In genomic region chr1:182086136-182086535, GRCh38 we compare ENCODE assay signal across 26 cellular contexts. TPM values are rescaled to one million over a fixed set of nuclear protein-coding genes. Genes with fewer than 3 reads are reported as not detected.
"Had no signal": no experiment of that assay in that cellular context is flagged by ENCODE, and none has a peak within 500 bp of the region (broad histone marks: within the 10 kb centered on the region; RNA-seq: fewer than 3 reads in every experiment).

No MANE protein-coding gene starts in this region.

- H3K27ac Mint-ChIP-seq: activated T-cell treated with anti-CD3 and anti-CD28 coated beads, Interleukin-2, amount 50 U/mL, for 72 hours; brain; mesothelial cell of epicardium; nephron; progenitor cell of endocrine pancreas; WTC11 had no signal

- H3K27me3 ChIP-seq: right atrium auricular region, tibial nerve, uterus had no signal

- H3K4me3 ChIP-seq: lung, right atrium auricular region, tibial nerve, uterus had no signal

- H3K36me3 ChIP-seq: right atrium auricular region, tibial nerve, uterus had no signal

- H3K27ac ChIP-seq: right atrium auricular region, tibial nerve had no signal

- H3K9me3 ChIP-seq: right atrium auricular region, tibial nerve, uterus had no signal

- H3K4me1 ChIP-seq: right atrium auricular region, uterus had no signal

- H3K36me3 Mint-ChIP-seq: brain, mesothelial cell of epicardium, WTC11 had no signal

- ATAC-seq: activated T-cell treated with anti-CD3 and anti-CD28 coated beads, Interleukin-2, amount 50 U/mL, for 72 hours; SK-N-SH treated with all-trans-retinoic acid at 6 μM for 48 hours; WTC11 had no signal

- H3K27me3 Mint-ChIP-seq: brain; stimulated activated naive CD8-positive, alpha-beta T cell treated with anti-CD3 and anti-CD28 coated beads, Interleukin-15, Interleukin-2, amounts not matched to agents 100 ng/mL and 50 ng/mL, for 24 hours had no signal

- FAIRE-seq: colon, TTC549 had no signal

- DNase-seq: activated CD4-positive, alpha-beta T cell treated with anti-CD3 and anti-CD28 coated beads, Interleukin-2, amount 50 U/mL, for 1 hour; activated gamma-delta T cell treated with Interleukin-2 at 50 U/mL for 16 hours; activated T-cell treated with anti-CD3 and anti-CD28 coated beads, Interleukin-2, amount 50 U/mL, for 72 hours; caudate nucleus; foreskin melanocyte; glutamatergic neuron; hypothalamus; islet precursor cell; nucleus accumbens; stimulated activated CD4-positive, alpha-beta T cell treated with anti-CD3 and anti-CD28 coated beads, Interleukin-2, amount 100 ng/mL, for 24 hours; uterus had no signal

- H3K4me3 Mint-ChIP-seq: activated T-cell treated with anti-CD3 and anti-CD28 coated beads, Interleukin-2, amount 50 U/mL, for 72 hours; brain; mesothelial cell of epicardium; nephron; stimulated activated naive CD8-positive, alpha-beta T cell treated with anti-CD3 and anti-CD28 coated beads, Interleukin-15, Interleukin-2, amounts not matched to agents 100 ng/mL and 50 ng/mL, for 24 hours; WTC11 had no signal

- H3K9me3 Mint-ChIP-seq: activated T-cell treated with anti-CD3 and anti-CD28 coated beads, Interleukin-2, amount 50 U/mL, for 72 hours; brain; mesothelial cell of epicardium; nephron; stimulated activated naive CD8-positive, alpha-beta T cell treated with anti-CD3 and anti-CD28 coated beads, Interleukin-15, Interleukin-2, amounts not matched to agents 100 ng/mL and 50 ng/mL, for 24 hours; WTC11 had no signal

RNA-seq across cellular contexts. Expression of gene ZNF648, which starts 24.6 kb away (rescaled TPM):
- total RNA-seq: activated CD8-positive, alpha-beta memory T cell treated with anti-CD3 and anti-CD28 coated beads for 36 hours; epithelial cell of proximal tubule; right atrium auricular region; T-helper 1 cell treated with Interleukin-12 subunit alpha and Interleukin-12 subunit beta and Interleukin-4 antibody, amounts not matched to agents 30 ng/mL and 1 ng/mL, for 36 hours had no signal
